3 cellular contexts compared by ENCODE assay signal in the genomic region with DNA sequence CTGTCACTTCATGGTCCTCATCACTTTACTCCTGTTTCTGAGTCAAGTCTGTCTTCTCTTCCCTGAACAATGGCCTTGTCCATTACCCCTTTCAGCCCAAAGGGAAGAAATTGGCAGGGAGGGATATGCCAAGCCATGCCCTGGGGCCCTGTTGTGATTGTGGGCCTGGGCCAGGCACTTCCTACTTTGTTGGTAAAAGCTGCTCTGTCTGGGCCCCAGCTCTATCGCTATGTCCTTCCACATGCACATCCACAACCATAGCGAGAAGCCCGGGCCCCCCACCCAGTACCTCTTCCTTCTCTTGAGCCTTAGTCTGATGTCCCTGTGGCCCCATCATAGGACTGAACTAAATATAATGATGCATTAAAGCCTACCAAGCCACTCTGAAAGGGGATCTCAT.
"Had no signal": no experiment of that assay in that cellular context is flagged by ENCODE, and none has a peak within 500 bp of the region (broad histone marks: within the 10 kb centered on the region; RNA-seq: fewer than 3 reads in every experiment).

No MANE protein-coding gene starts in this region.

- ATAC-seq: GM12878 had no signal

- H3K4me3 ChIP-seq: GM12878 had no signal

- DNase-seq: GDM1, GF-D8 had no signal
